ENCODE assay signal across 12 cellular contexts in the genomic region with DNA sequence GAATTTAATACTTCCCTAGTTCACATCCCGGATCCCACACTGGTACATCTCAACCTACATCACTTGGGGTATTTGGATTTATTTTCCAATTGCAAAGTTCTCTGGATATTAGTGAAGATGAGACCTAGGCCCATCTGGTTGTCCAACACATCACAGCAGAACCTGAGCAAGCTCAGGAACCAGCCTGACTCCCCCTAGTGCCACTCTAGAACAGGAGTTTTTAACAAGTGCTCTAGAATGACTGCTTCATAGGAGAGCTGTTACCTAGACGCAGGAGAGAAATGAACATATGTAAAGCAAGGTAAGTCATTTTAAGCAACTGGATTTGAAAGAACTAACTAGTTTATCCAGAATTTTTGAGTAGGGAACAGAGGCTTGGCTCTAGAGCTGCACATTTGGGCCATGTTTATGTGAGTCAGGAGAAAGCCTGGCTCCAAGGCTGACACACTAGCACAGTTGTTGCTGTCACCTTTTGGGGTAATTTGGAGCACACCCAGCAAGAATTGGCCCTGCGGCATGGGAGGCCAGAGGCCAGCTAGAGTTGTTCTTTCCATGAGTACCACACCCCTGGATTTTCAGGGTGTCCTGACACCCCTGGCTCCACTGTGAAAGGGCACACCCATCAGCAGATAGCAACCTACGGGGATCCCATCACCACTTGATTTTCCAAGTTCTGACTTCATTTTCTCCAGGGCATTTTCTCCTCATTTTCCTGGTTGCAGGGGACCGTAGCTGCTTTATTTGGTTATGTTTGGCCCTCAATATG.
DNase-seq lines count a peak whose midpoint lies in the region; ATAC-seq and TF ChIP-seq lines count a peak whose summit lies in the region.
"Had no signal": no experiment of that assay in that cellular context is flagged by ENCODE, and none has a peak within 500 bp of the region (broad histone marks: within the 10 kb centered on the region; RNA-seq: fewer than 3 reads in every experiment).

No MANE protein-coding gene starts in this region.

- H3K4me3 Mint-ChIP-seq in GM23338, result no peak overlapping the region
- H3K4me3 Mint-ChIP-seq in activated naive CD4-positive, alpha-beta T cell treated with anti-CD3 and anti-CD28 coated beads, Interleukin-2, amount 10 ng/mL, durations not matched to agents 7 days and 5 days, result no peak overlapping the region
- H3K4me3 Mint-ChIP-seq in natural killer cell treated with Interleukin-12 subunit alpha and Interleukin-12 subunit beta and Interleukin-15 and Interleukin-18, amount 100 ng/mL, for 72 hours, result no peak overlapping the region
- H3K4me3 Mint-ChIP-seq: effector memory CD8-positive, alpha-beta T cell had no signal

- intact Hi-C loops in left ventricle myocardium superior (cut with micrococcal nuclease), result no loop called here

- H3K4me1 ChIP-seq in DOHH2 (ENCODE audit: control insufficient read depth, low read length) (no peaks in the 10 kb centered on the region), GM23338 (ENCODE audit: insufficient read depth) (no peaks in the 10 kb centered on the region), RWPE2 (ENCODE audit: insufficient read depth, poor library complexity, severe bottlenecking) (peaks cover 3% of the 10 kb centered on the region)

- H3K27ac ChIP-seq in DOHH2 (ENCODE audit: low read depth, low read length) (no peak overlapping the region), GM23338 (ENCODE audit: low read depth) (no peak overlapping the region), RWPE2 (ENCODE audit: poor library complexity, severe bottlenecking) (no peak overlapping the region)

- H3K27me3 Mint-ChIP-seq in GM23338 (ENCODE audit: insufficient read depth, low read depth, poor library complexity), result no peaks in the 10 kb centered on the region
- no peaks in the 10 kb centered on the region for H3K27me3 Mint-ChIP-seq in activated naive CD4-positive, alpha-beta T cell treated with anti-CD3 and anti-CD28 coated beads, Interleukin-2, amount 10 ng/mL, durations not matched to agents 7 days and 5 days
- peaks cover 0 to 6% of the 10 kb centered on the region in 2 donors for H3K27me3 Mint-ChIP-seq in natural killer cell treated with Interleukin-12 subunit alpha and Interleukin-12 subunit beta and Interleukin-15 and Interleukin-18, amount 100 ng/mL, for 72 hours
- H3K27me3 Mint-ChIP-seq: effector memory CD8-positive, alpha-beta T cell; progenitor cell of endocrine pancreas had no signal

- H3K4me2 ChIP-seq in DOHH2 (ENCODE audit: low read length) (no peak overlapping the region), GM23338 (no peak overlapping the region)

- no peak overlapping the region for H3K27ac Mint-ChIP-seq in GM23338
- H3K27ac Mint-ChIP-seq in activated naive CD4-positive, alpha-beta T cell treated with anti-CD3 and anti-CD28 coated beads, Interleukin-2, amount 10 ng/mL, durations not matched to agents 7 days and 5 days, result no peak overlapping the region
- no peak overlapping the region for H3K27ac Mint-ChIP-seq in natural killer cell treated with Interleukin-12 subunit alpha and Interleukin-12 subunit beta and Interleukin-15 and Interleukin-18, amount 100 ng/mL, for 72 hours
- H3K27ac Mint-ChIP-seq: activated T-helper 2 cell treated with anti-CD3 and anti-CD28 coated beads, Interferon-gamma antibody, Interleukin-2, Interleukin-4, amounts not matched to agents 10 μg/mL and 5 μg/mL and 100 μg/mL, durations not matched to agents 14 hours and 24 hours and 36 hours; effector memory CD8-positive, alpha-beta T cell; progenitor cell of endocrine pancreas had no signal

- H3K9me3 ChIP-seq in DOHH2 (ENCODE audit: control insufficient read depth, insufficient read depth, low read length), result no peaks in the 10 kb centered on the region
- no peaks in the 10 kb centered on the region for H3K9me3 ChIP-seq in RWPE2 (ENCODE audit: severe bottlenecking)

- no peak overlapping the region for H3K4me3 ChIP-seq in DOHH2 (ENCODE audit: low read length)
- H3K4me3 ChIP-seq in GM23338, result no peak overlapping the region
- no peak overlapping the region for H3K4me3 ChIP-seq in RWPE2 (ENCODE audit: severe bottlenecking)

- no peaks in the 10 kb centered on the region for H3K36me3 Mint-ChIP-seq in GM23338 (ENCODE audit: low read depth)
- no peaks in the 10 kb centered on the region for H3K36me3 Mint-ChIP-seq in activated naive CD4-positive, alpha-beta T cell treated with anti-CD3 and anti-CD28 coated beads, Interleukin-2, amount 10 ng/mL, durations not matched to agents 7 days and 5 days
- H3K36me3 Mint-ChIP-seq in natural killer cell treated with Interleukin-12 subunit alpha and Interleukin-12 subunit beta and Interleukin-15 and Interleukin-18, amount 100 ng/mL, for 72 hours, result no peaks in the 10 kb centered on the region

- H3K4me1 Mint-ChIP-seq in GM23338, result no peaks in the 10 kb centered on the region
- H3K4me1 Mint-ChIP-seq in activated naive CD4-positive, alpha-beta T cell treated with anti-CD3 and anti-CD28 coated beads, Interleukin-2, amount 10 ng/mL, durations not matched to agents 7 days and 5 days, result no peaks in the 10 kb centered on the region
- H3K4me1 Mint-ChIP-seq in natural killer cell treated with Interleukin-12 subunit alpha and Interleukin-12 subunit beta and Interleukin-15 and Interleukin-18, amount 100 ng/mL, for 72 hours (ENCODE audit: low read depth in 2 of 2), result no peaks in the 10 kb centered on the region

- H3K27me3 ChIP-seq in DOHH2 (ENCODE audit: control insufficient read depth, low read length) (peaks cover 4% of the 10 kb centered on the region; the same call in 1 of the 2 replicates), GM23338 (ENCODE audit: insufficient read depth) (no peaks in the 10 kb centered on the region), RWPE2 (ENCODE audit: insufficient read depth, poor library complexity, severe bottlenecking) (no peaks in the 10 kb centered on the region)

- no peaks in the 10 kb centered on the region for H3F3A ChIP-seq in DOHH2 (ENCODE audit: control insufficient read depth, insufficient read depth)
- no peaks in the 10 kb centered on the region for H3F3A ChIP-seq in GM23338 (replicated peaks; ENCODE audit: low read depth)

- no peaks in the 10 kb centered on the region for H3K36me3 ChIP-seq in DOHH2 (ENCODE audit: control insufficient read depth, low read length)
- H3K36me3 ChIP-seq in GM23338 (ENCODE audit: insufficient read depth), result no peaks in the 10 kb centered on the region
- H3K36me3 ChIP-seq in RWPE2 (ENCODE audit: low read depth), result no peaks in the 10 kb centered on the region

- H2AFZ ChIP-seq in GM23338, result no peak overlapping the region

- no peaks in the 10 kb centered on the region for H3K9me3 Mint-ChIP-seq in GM23338
- no peaks in the 10 kb centered on the region for H3K9me3 Mint-ChIP-seq in activated naive CD4-positive, alpha-beta T cell treated with anti-CD3 and anti-CD28 coated beads, Interleukin-2, amount 10 ng/mL, durations not matched to agents 7 days and 5 days
- no peaks in the 10 kb centered on the region for H3K9me3 Mint-ChIP-seq in natural killer cell treated with Interleukin-12 subunit alpha and Interleukin-12 subunit beta and Interleukin-15 and Interleukin-18, amount 100 ng/mL, for 72 hours
- H3K9me3 Mint-ChIP-seq: activated T-helper 2 cell treated with anti-CD3 and anti-CD28 coated beads, Interferon-gamma antibody, Interleukin-2, Interleukin-4, amounts not matched to agents 10 μg/mL and 5 μg/mL and 100 μg/mL, durations not matched to agents 14 hours and 24 hours and 36 hours; effector memory CD8-positive, alpha-beta T cell had no signal

- H3K9me2 ChIP-seq in DOHH2 (replicated peaks; ENCODE audit: control insufficient read depth, low read length), result no peaks in the 10 kb centered on the region
- H3K9me2 ChIP-seq in GM23338 (ENCODE audit: insufficient read depth), result peaks cover 3% of the 10 kb centered on the region; the same call in 1 of the 2 replicates

- TF ChIP-seq CTCF in DOHH2 (IDR thresholded peaks at IDR 0.05; ENCODE audit: low read depth, low read length, poor library complexity, severe bottlenecking), result peak; percentile 25
- peak in 1 of 2 experiments; percentile 32; a peak in 2 of 4 replicates for TF ChIP-seq CTCF in GM23338 (conservative IDR thresholded peaks at IDR 0.05; ENCODE audit: low read depth in 2 of 2)
- peak; percentile 25 for TF ChIP-seq CTCF in RWPE2 (IDR thresholded peaks at IDR 0.05; ENCODE audit: poor library complexity, severe bottlenecking)

- H4K20me1 ChIP-seq in DOHH2 (ENCODE audit: control insufficient read depth, insufficient read depth, low read depth, low read length) (no peaks in the 10 kb centered on the region), GM23338 (replicated peaks; ENCODE audit: insufficient read depth) (no peaks in the 10 kb centered on the region)

- H3K79me2 ChIP-seq in DOHH2 (ENCODE audit: control insufficient read depth, low read length) (no peaks in the 10 kb centered on the region), GM23338 (replicated peaks; ENCODE audit: insufficient read depth) (no peaks in the 10 kb centered on the region)

- CTCF ChIA-PET in activated naive CD4-positive, alpha-beta T cell treated with anti-CD3 and anti-CD28 coated beads, Interleukin-2, amount 10 ng/mL, durations not matched to agents 7 days and 5 days (lab: Charles Lee), result no interaction called here

- no peak for ATAC-seq in GM23338
- 0 out of 3 replicates have a peak, but pooled peaks have one; percentile 44 for ATAC-seq in RWPE2 (ENCODE audit: low read depth)
- ATAC-seq in left ventricle myocardium superior, result peak; percentile 79
- no peak for ATAC-seq in left lobe of liver
- no peak for ATAC-seq in natural killer cell treated with Interleukin-12 subunit alpha and Interleukin-12 subunit beta and Interleukin-15 and Interleukin-18, amount 100 ng/mL, for 72 hours
- ATAC-seq: effector memory CD8-positive, alpha-beta T cell had no signal

- peak; percentile 8 for DNase-seq in GM23338 (ENCODE audit: low spot score)
- no peak for DNase-seq in RWPE2 (ENCODE audit: low spot score)
- peak; percentile 32 for DNase-seq in left ventricle myocardium superior
- DNase-seq in 8988T, result no peak
- DNase-seq in left lobe of liver (ENCODE audit: low spot score), result no peak
- no peak for DNase-seq in activated naive CD4-positive, alpha-beta T cell treated with anti-CD3 and anti-CD28 coated beads, Interleukin-2, amount 10 ng/mL, durations not matched to agents 7 days and 5 days
- no peak for DNase-seq in natural killer cell treated with Interleukin-12 subunit alpha and Interleukin-12 subunit beta and Interleukin-15 and Interleukin-18, amount 100 ng/mL, for 72 hours (ENCODE audit: low spot score)
- DNase-seq: effector memory CD8-positive, alpha-beta T cell; NCI-H2227 treated with DMSO at 0.1 percent for 48 hours had no signal

TF ChIP-seq in GM23338, 12 proteins besides CTCF, POLR2A, EP300 and RAD21 (continues in another document):
- no peak for TF ChIP-seq ZNF114 (CRISPR knock-in tag; IDR thresholded peaks at IDR 0.05)

Comparison
In these comparisons a context has a peak if more than half of its experiments do, and no peak if none do; other contexts are left out.
1. ATAC-seq: peak in RWPE2 (single experiment) and left ventricle myocardium superior (single experiment); none in GM23338 (single experiment), left lobe of liver (single experiment) and natural killer cell treated with Interleukin-12 subunit alpha and Interleukin-12 subunit beta and Interleukin-15 and Interleukin-18, amount 100 ng/mL, for 72 hours (0 of 2).
2. DNase-seq: peak in GM23338 (single experiment) and left ventricle myocardium superior (single experiment); none in RWPE2 (single experiment), 8988T (single experiment), left lobe of liver (single experiment), activated naive CD4-positive, alpha-beta T cell treated with anti-CD3 and anti-CD28 coated beads, Interleukin-2, amount 10 ng/mL, durations not matched to agents 7 days and 5 days (single experiment) and natural killer cell treated with Interleukin-12 subunit alpha and Interleukin-12 subunit beta and Interleukin-15 and Interleukin-18, amount 100 ng/mL, for 72 hours (single experiment).